In the genomic region with DNA sequence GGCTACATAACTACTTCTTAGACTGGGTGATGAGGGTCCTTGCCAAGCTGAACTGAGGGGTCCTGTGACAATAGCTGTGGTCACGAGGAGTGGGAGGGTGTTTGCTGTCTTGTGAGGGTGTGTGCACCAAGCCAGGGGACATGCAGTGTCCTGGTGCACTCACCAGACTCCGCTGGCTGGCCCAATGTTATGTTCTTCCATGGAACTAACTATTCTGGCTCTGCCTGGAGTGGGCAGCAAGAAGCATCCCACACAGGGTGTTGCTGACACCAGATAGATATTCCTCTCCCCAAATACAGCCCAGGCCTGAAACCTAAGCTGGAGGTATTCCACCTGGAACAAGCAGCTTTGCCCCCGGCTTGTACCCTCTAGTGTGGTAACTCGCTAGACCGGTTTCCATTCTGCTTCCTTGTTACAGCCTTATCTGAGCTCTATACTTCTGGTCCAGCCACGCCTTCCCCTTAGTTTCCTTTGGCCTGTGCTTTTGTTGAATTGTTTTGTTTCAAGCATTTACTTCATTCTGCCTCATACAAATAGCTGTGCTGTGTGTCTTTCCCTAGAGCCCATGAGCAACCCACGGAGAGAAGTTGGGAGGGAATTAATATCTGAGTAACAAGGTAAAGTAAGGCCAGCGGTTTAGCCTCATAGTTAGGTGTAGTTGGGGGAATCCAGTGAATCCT, we compare ENCODE assay signal across 2 cellular contexts.
A peak's percentile ranks its signal among the peaks of the same experiment; 100 is the strongest.
TF ChIP-seq lines count a peak whose summit lies in the region.

No MANE protein-coding gene starts in this region.

TF ChIP-seq in liver, 16 proteins besides CTCF, POLR2A, EP300 and RAD21:
- TF ChIP-seq SP1 (IDR thresholded peaks at IDR 0.05): peak; percentile 24
- no peak for TF ChIP-seq EGR1 (IDR thresholded peaks at IDR 0.05; ENCODE audit: low read depth in 2 of 2)
- TF ChIP-seq TAF1 (conservative IDR thresholded peaks at IDR 0.05): no peak

TF ChIP-seq in HepG2, 621 proteins besides CTCF, POLR2A, EP300 and RAD21:
- TF ChIP-seq RXRB (CRISPR knock-in tag; IDR thresholded peaks at IDR 0.05; ENCODE audit: borderline replicate concordance) (no peak), CCDC6 (CRISPR knock-in tag; IDR thresholded peaks at IDR 0.05) (no peak)
